In the genomic region with DNA sequence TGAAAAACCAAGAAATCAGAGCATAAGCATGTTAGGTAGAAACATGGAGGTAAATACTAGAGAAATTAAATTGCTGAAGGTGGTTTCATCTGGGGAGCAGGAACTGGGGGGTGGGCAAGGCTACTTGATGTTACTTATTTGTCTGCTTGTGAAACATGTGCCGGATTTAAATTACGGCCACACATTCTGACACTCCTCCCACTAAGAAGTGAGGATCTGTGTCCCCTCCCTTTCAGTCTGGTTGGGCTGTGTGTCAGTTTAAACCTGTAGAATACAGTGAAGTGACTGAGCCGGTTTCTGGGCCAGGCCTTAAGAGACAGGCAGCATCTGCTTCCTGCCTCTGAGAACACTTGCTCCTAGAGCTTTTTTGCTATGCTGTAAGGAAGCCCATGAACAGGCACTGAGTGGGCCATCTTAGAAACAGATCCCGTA, we compare ENCODE assay signal across 12 cellular contexts. TPM values are rescaled to one million over a fixed set of nuclear protein-coding genes. Genes with fewer than 3 reads are reported as not detected.
DNase-seq lines count a peak whose midpoint lies in the region; ATAC-seq, FAIRE-seq and TF ChIP-seq lines count a peak whose summit lies in the region.
"Had no signal": no experiment of that assay in that cellular context is flagged by ENCODE, and none has a peak within 500 bp of the region (broad histone marks: within the 10 kb centered on the region; RNA-seq: fewer than 3 reads in every experiment).

No MANE protein-coding gene starts in this region.

- H4K20me1 ChIP-seq in OCI-LY1 (ENCODE audit: insufficient read depth, low read length) (no peaks in the 10 kb centered on the region), K562 (replicated peaks; ENCODE audit: control insufficient read depth, insufficient read depth, low read length) (peaks cover 5% of the 10 kb centered on the region)

- BruUV-seq in K562 (replicated peaks; lab: Mats Ljungman, UMichigan) = no TSS peak

- no peak for ATAC-seq in activated T-cell treated with anti-CD3 and anti-CD28 coated beads, Interleukin-2, amount 50 U/mL, for 72 hours (replicated peaks in 1 of 2)
- ATAC-seq in K562 (peak; percentile 74), gastrocnemius medialis (no peak), GM18861 (IDR thresholded peaks at IDR 0.05; ENCODE audit: unreplicated experiment) (no peak)

- H3K27ac ChIP-seq in OCI-LY1 (ENCODE audit: low read depth, low read length, poor library complexity, severe bottlenecking) = peak overlapping the region; percentile 32
- H3K27ac ChIP-seq in K562 (ENCODE audit: extremely low read depth, low read depth, low read length) = peak overlapping the region; percentile 97
- H3K27ac ChIP-seq in gastrocnemius medialis = peak overlapping the region; percentile 81 to 91 (median 88)
- H3K27ac ChIP-seq: breast epithelium had no signal

- H3K4me2 ChIP-seq in OCI-LY1 (ENCODE audit: low read length) = no peak overlapping the region
- peak overlapping the region; percentile 100 for H3K4me2 ChIP-seq in K562 (ENCODE audit: insufficient read depth, low read length)

- H3K9me1 ChIP-seq in K562 (ENCODE audit: control insufficient read depth, insufficient read depth, low read length) = no peaks in the 10 kb centered on the region

- 0 out of 2 replicates have a peak, but pooled peaks cover 4% of the 10 kb centered on the region for H3F3A ChIP-seq in OCI-LY1 (ENCODE audit: insufficient read depth, low read length)

- H3K4me1 ChIP-seq in OCI-LY1 (ENCODE audit: insufficient read depth, low read length, severe bottlenecking) = peaks cover 41% of the 10 kb centered on the region
- peaks cover 7 to 23% of the 10 kb centered on the region in 2 experiments for H3K4me1 ChIP-seq in K562 (replicated peaks in 1 of 2; ENCODE audit: control insufficient read depth in 2 of 2, insufficient read depth in 2 of 2, low read length in 2 of 2)
- H3K4me1 ChIP-seq in gastrocnemius medialis = peaks cover 25 to 27% of the 10 kb centered on the region in 2 donors
- H3K4me1 ChIP-seq: BE2C had no signal

- H3K9me3 ChIP-seq in OCI-LY1 (ENCODE audit: low read length) (no peaks in the 10 kb centered on the region), K562 (replicated peaks; ENCODE audit: control insufficient read depth, insufficient read depth, low read depth, low read length) (no peaks in the 10 kb centered on the region), gastrocnemius medialis (no peaks in the 10 kb centered on the region)
- H3K9me3 ChIP-seq: BE2C, breast epithelium had no signal

- H3K4me3 ChIP-seq in OCI-LY1 (ENCODE audit: low read depth, low read length, poor library complexity, severe bottlenecking) = no peak overlapping the region
- peak overlapping the region; percentile 70; the same call in 1 of the 2 replicates for H3K4me3 ChIP-seq in K562
- no peak overlapping the region for H3K4me3 ChIP-seq in gastrocnemius medialis
- H3K4me3 ChIP-seq: breast epithelium had no signal

- peaks cover 27% of the 10 kb centered on the region for H3K79me2 ChIP-seq in OCI-LY1 (ENCODE audit: insufficient read depth, low read length)
- H3K79me2 ChIP-seq in K562 (ENCODE audit: control insufficient read depth, insufficient read depth, low read length) = peaks cover 53% of the 10 kb centered on the region

- H2AFZ ChIP-seq in OCI-LY1 (ENCODE audit: low read length) (no peak overlapping the region), K562 (ENCODE audit: low read depth, low read length) (peak overlapping the region; percentile 68)

- intact Hi-C loops in K562 (cut with micrococcal nuclease) (no loop called here), gastrocnemius medialis (cut with DNase I; ENCODE audit: low total_unique reads) (loop anchor here (10.0 kb wide), 1 partner anchor 469 kb away; a partner anchor contains a TSS)

- WGBS in K562 (ENCODE audit: insufficient coverage, low coverage, missing lambda C conversion rate) = 7% methylated on average over 4 of the region's 4 CpGs

- CTCF ChIA-PET in K562 (lab: Yijun Ruan, JAX; ENCODE audit: low intra/inter-chr PET ratio) = no interaction called here

- POLR2A ChIA-PET in K562 (lab: Yijun Ruan, JAX) = interaction anchor here (0.6 to 4.0 kb wide), 11 partner anchors 10 to 227 kb away, joined by 3 to 38 read pairs (median 3); a partner anchor contains a TSS

- DNase-seq in activated T-cell treated with anti-CD3 and anti-CD28 coated beads, Interleukin-2, amount 50 U/mL, for 72 hours = no peak
- DNase-seq in activated T-cell treated with anti-CD3 and anti-CD28 coated beads for 4 hours (no peak), K562 (ENCODE audit: extremely low read depth in 1 of 4, low spot score in 3 of 4) (peak; percentile 45 to 86 (median 60)), gastrocnemius medialis (no peak), NCI-H226 (no peak), AG20443 (ENCODE audit: low spot score) (no peak)
- DNase-seq: BE2C, NCI-H1105 had no signal

- in situ Hi-C loops in K562 (cut with MboI) = no loop called here
- in situ Hi-C loops in gastrocnemius medialis (cut with MboI; ENCODE audit: low sequenced_read_pairs in 4 of 4) = loop anchor here in 1 of 4 donors (25.0 kb wide), 1 partner anchor 159 kb away; no protein-coding TSS in a partner anchor

- H3K36me3 ChIP-seq in OCI-LY1 (ENCODE audit: insufficient read depth, low read length) = peaks cover 54% of the 10 kb centered on the region
- H3K36me3 ChIP-seq in K562 (ENCODE audit: control insufficient read depth, insufficient read depth, low read length) = peaks cover 69% of the 10 kb centered on the region
- peaks cover 0 to 35% of the 10 kb centered on the region in 2 donors for H3K36me3 ChIP-seq in gastrocnemius medialis

- TF ChIP-seq CTCF in OCI-LY1 (IDR thresholded peaks at IDR 0.05; ENCODE audit: low read length) = no peak
- TF ChIP-seq CTCF in K562 (IDR thresholded peaks at IDR 0.05 in 2 of 3, conservative IDR thresholded peaks at IDR 0.05 in 1 of 3; ENCODE audit: insufficient read depth in 2 of 3, low read depth in 1 of 3, low read length in 3 of 3) = no peak
- no peak for TF ChIP-seq CTCF in gastrocnemius medialis (IDR thresholded peaks at IDR 0.05 in 4 of 5, conservative IDR thresholded peaks at IDR 0.05 in 1 of 5)

- no peak for TF ChIP-seq RAD21 in K562 (CRISPR knock-in tag; conservative IDR thresholded peaks at IDR 0.05 in 1 of 2, IDR thresholded peaks at IDR 0.05 in 1 of 2)

- peak overlapping the region in 1 of 2 donors; percentile 28 for H3K4me3 Mint-ChIP-seq in activated T-cell treated with anti-CD3 and anti-CD28 coated beads, Interleukin-2, amount 50 U/mL, for 72 hours

- no peaks in the 10 kb centered on the region for H3K9me2 ChIP-seq in OCI-LY1 (ENCODE audit: low read depth, low read length)

- peaks cover 61% of the 10 kb centered on the region for H3K4me1 Mint-ChIP-seq in activated T-cell treated with anti-CD3 and anti-CD28 coated beads, Interleukin-2, amount 50 U/mL, for 72 hours (ENCODE audit: low read depth)

- H3K27me3 ChIP-seq in OCI-LY1 (ENCODE audit: insufficient read depth, low read length) (no peaks in the 10 kb centered on the region), K562 (ENCODE audit: control insufficient read depth in 2 of 2, insufficient read depth in 2 of 2, low read length in 2 of 2) (no peaks in the 10 kb centered on the region), gastrocnemius medialis (no peaks in the 10 kb centered on the region)
- H3K27me3 ChIP-seq: BE2C, breast epithelium had no signal

- H3K36me3 Mint-ChIP-seq in activated T-cell treated with anti-CD3 and anti-CD28 coated beads, Interleukin-2, amount 50 U/mL, for 72 hours (ENCODE audit: insufficient read depth in 2 of 2) = peaks cover 11 to 36% of the 10 kb centered on the region in 2 donors

- TF ChIP-seq EP300 in K562 (IDR thresholded peaks at IDR 0.05; ENCODE audit: low read length) = no peak

- peak; percentile 74 for FAIRE-seq in K562 (lab: Jason Lieb, UNC)
- FAIRE-seq: frontal cortex had no signal

- peak overlapping the region; percentile 89 for H3K27ac Mint-ChIP-seq in activated T-cell treated with anti-CD3 and anti-CD28 coated beads, Interleukin-2, amount 50 U/mL, for 72 hours

- H3K9me3 Mint-ChIP-seq in activated T-cell treated with anti-CD3 and anti-CD28 coated beads, Interleukin-2, amount 50 U/mL, for 72 hours = no peaks in the 10 kb centered on the region

- H3K9ac ChIP-seq in OCI-LY1 (ENCODE audit: low read length) = no peak overlapping the region
- H3K9ac ChIP-seq in K562 (ENCODE audit: insufficient read depth in 1 of 2, low read depth in 2 of 2, low read length in 2 of 2) = peak overlapping the region; percentile 65 to 100; a peak in 3 of 4 replicates

- H3K27me3 Mint-ChIP-seq in activated T-cell treated with anti-CD3 and anti-CD28 coated beads, Interleukin-2, amount 50 U/mL, for 72 hours (ENCODE audit: low read depth) = no peaks in the 10 kb centered on the region

- TF ChIP-seq POLR2A in K562 (conservative IDR thresholded peaks at IDR 0.05) = peak; percentile 10; the same call in 1 of the 2 replicates
- TF ChIP-seq POLR2A in gastrocnemius medialis (IDR thresholded peaks at IDR 0.05) = no peak

RNA-seq across cellular contexts. Expression of a gene that starts 2.3 kb away (rescaled TPM):
- total RNA-seq in activated T-cell treated with anti-CD3 and anti-CD28 coated beads, Interleukin-2, amount 50 U/mL, for 72 hours = 100 to 1,000 TPM; 324 to 356 TPM
- 589 and 1,257 TPM in 2 replicates for total RNA-seq in K562 (2011; cell fraction: chromatin; rRNA removed; ENCODE audit: low replicate concordance)
- total RNA-seq in K562 (2011; cell fraction: nucleolus; rRNA removed) = 269 and 325 TPM in 2 replicates
- total RNA-seq in K562 (2011; cell fraction: nucleoplasm; rRNA removed) = 485 and 488 TPM in 2 replicates
- total RNA-seq in K562 (2014; rRNA removed) (240 and 256 TPM in 2 replicates), K562 (2014; rRNA removed; fragmentation: Illumina TruSeq; extraction: Trizol) (371 and 390 TPM in 2 replicates), K562 (2015; rRNA removed; fragmentation: Illumina TruSeq; extraction: Trizol) (254 and 275 TPM in 2 replicates), K562 (2021) (216 and 234 TPM in 2 replicates), gastrocnemius medialis (100 to 1,000 TPM in 2 of 4 donors, 10 to 100 TPM in 2; 87.0 to 111 (median 100) TPM)
- polyA plus RNA-seq in K562 (2011; rRNA removed) (124 and 133 TPM in 2 replicates), K562 (2014; fragmentation: Illumina TruSeq; extraction: Trizol) (228 and 249 TPM in 2 replicates), K562 (2014; fragmentation: Nextera tagmentation; extraction: Ambion mirVana) (100 to 1,000 TPM; 119 to 224 TPM), K562 (2014; rRNA removed) (147 and 158 TPM in 2 replicates)
- polyA plus RNA-seq in K562 (2011; cell fraction: cytosol; rRNA removed) = 58.9 and 89.2 TPM in 2 replicates
- polyA plus RNA-seq in K562 (2011; cell fraction: nucleus; rRNA removed) = 252 and 325 TPM in 2 replicates
- 128 and 282 TPM in 2 replicates for polyA plus RNA-seq in K562 (2012)
- polyA minus RNA-seq in K562 (2011; rRNA and poly(A)+ RNA removed) = 380 and 416 TPM in 2 replicates
- 143 and 185 TPM in 2 replicates for polyA minus RNA-seq in K562 (2011; cell fraction: cytosol; rRNA and poly(A)+ RNA removed)
- polyA minus RNA-seq in K562 (2011; cell fraction: nucleus; rRNA and poly(A)+ RNA removed) = 154 and 311 TPM in 2 replicates

RNA-seq across cellular contexts. Expression of a gene that starts 29.3 kb away (rescaled TPM):
- 10 to 100 TPM; 50.7 to 56.6 TPM for total RNA-seq in activated T-cell treated with anti-CD3 and anti-CD28 coated beads, Interleukin-2, amount 50 U/mL, for 72 hours
- total RNA-seq in K562 (2011; cell fraction: chromatin; rRNA removed; ENCODE audit: low replicate concordance) = 88.1 and 253 TPM in 2 replicates
- 39.0 and 50.7 TPM in 2 replicates for total RNA-seq in K562 (2011; cell fraction: nucleolus; rRNA removed)
- 86.3 and 124 TPM in 2 replicates for total RNA-seq in K562 (2011; cell fraction: nucleoplasm; rRNA removed)
- total RNA-seq in K562 (2014; rRNA removed) (46.9 and 51.3 TPM in 2 replicates), K562 (2014; rRNA removed; fragmentation: Illumina TruSeq; extraction: Trizol) (57.1 and 64.7 TPM in 2 replicates), K562 (2015; rRNA removed; fragmentation: Illumina TruSeq; extraction: Trizol) (57.4 and 64.8 TPM in 2 replicates), K562 (2021) (51.5 and 55.0 TPM in 2 replicates), gastrocnemius medialis (10 to 100 TPM; 11.5 to 20.2 (median 14.0) TPM)
- polyA plus RNA-seq in K562 (2011; rRNA removed) (41.3 and 51.9 TPM in 2 replicates), K562 (2014; fragmentation: Illumina TruSeq; extraction: Trizol) (66.0 and 88.8 TPM in 2 replicates), K562 (2014; fragmentation: Nextera tagmentation; extraction: Ambion mirVana) (10 to 100 TPM; 83.4 to 91.5 TPM), K562 (2014; rRNA removed) (58.7 and 62.5 TPM in 2 replicates)
- 7.6 and 12.9 TPM in 2 replicates for polyA plus RNA-seq in K562 (2011; cell fraction: cytosol; rRNA removed)
- polyA plus RNA-seq in K562 (2011; cell fraction: nucleus; rRNA removed) = 76.6 and 92.6 TPM in 2 replicates
- polyA plus RNA-seq in K562 (2012) = 31.0 and 43.3 TPM in 2 replicates
- polyA minus RNA-seq in K562 (2011; rRNA and poly(A)+ RNA removed) = 122 and 141 TPM in 2 replicates
- 22.0 and 31.9 TPM in 2 replicates for polyA minus RNA-seq in K562 (2011; cell fraction: cytosol; rRNA and poly(A)+ RNA removed)
- polyA minus RNA-seq in K562 (2011; cell fraction: nucleus; rRNA and poly(A)+ RNA removed) = 63.4 and 103 TPM in 2 replicates

RNA-seq across cellular contexts. Expression of a gene that starts 29.9 kb away (rescaled TPM):
- 10 to 100 TPM; 25.2 to 28.2 TPM for total RNA-seq in activated T-cell treated with anti-CD3 and anti-CD28 coated beads, Interleukin-2, amount 50 U/mL, for 72 hours
- 35.9 and 70.6 TPM in 2 replicates for total RNA-seq in K562 (2011; cell fraction: chromatin; rRNA removed; ENCODE audit: low replicate concordance)
- 8.8 and 13.2 TPM in 2 replicates for total RNA-seq in K562 (2011; cell fraction: nucleolus; rRNA removed)
- total RNA-seq in K562 (2011; cell fraction: nucleoplasm; rRNA removed) = 30.5 and 30.9 TPM in 2 replicates
- total RNA-seq in K562 (2014; rRNA removed) (16.1 and 17.7 TPM in 2 replicates), K562 (2014; rRNA removed; fragmentation: Illumina TruSeq; extraction: Trizol) (22.6 and 27.7 TPM in 2 replicates), K562 (2015; rRNA removed; fragmentation: Illumina TruSeq; extraction: Trizol) (23.4 and 28.5 TPM in 2 replicates), K562 (2021) (17.9 and 19.7 TPM in 2 replicates), gastrocnemius medialis (10 to 100 TPM in 1 of 4 donors, 1 to 10 TPM in 3; 1.8 to 11.5 (median 8.7) TPM)
- polyA plus RNA-seq in K562 (2011; rRNA removed) (15.0 and 17.9 TPM in 2 replicates), K562 (2014; fragmentation: Illumina TruSeq; extraction: Trizol) (24.1 and 25.8 TPM in 2 replicates), K562 (2014; fragmentation: Nextera tagmentation; extraction: Ambion mirVana) (10 to 100 TPM in 1 of 2 experiments, 1 to 10 TPM in 1; 8.0 to 10.2 TPM), K562 (2014; rRNA removed) (18.5 and 20.9 TPM in 2 replicates)
- 2.5 and 3.3 TPM in 2 replicates for polyA plus RNA-seq in K562 (2011; cell fraction: cytosol; rRNA removed)
- 3.6 and 3.7 TPM in 2 replicates for polyA plus RNA-seq in K562 (2011; cell fraction: nucleus; rRNA removed)
- 13.4 and 15.8 TPM in 2 replicates for polyA plus RNA-seq in K562 (2012)
- polyA minus RNA-seq in K562 (2011; rRNA and poly(A)+ RNA removed) = 12.7 and 16.5 TPM in 2 replicates
- polyA minus RNA-seq in K562 (2011; cell fraction: cytosol; rRNA and poly(A)+ RNA removed) = 5.6 and 7.9 TPM in 2 replicates
- 8.3 and 17.5 TPM in 2 replicates for polyA minus RNA-seq in K562 (2011; cell fraction: nucleus; rRNA and poly(A)+ RNA removed)

Comparison
In these comparisons a context has a peak if more than half of its experiments do, and no peak if none do; other contexts are left out.
1. DNase-seq: peak in K562 (4 of 4); none in activated T-cell treated with anti-CD3 and anti-CD28 coated beads, Interleukin-2, amount 50 U/mL, for 72 hours (0 of 2), activated T-cell treated with anti-CD3 and anti-CD28 coated beads for 4 hours (single experiment), gastrocnemius medialis (0 of 2), NCI-H226 (single experiment) and AG20443 (single experiment).
2. H3K27ac ChIP-seq: peak in every context shown above with its lines; median percentile 97 in K562; 88 in gastrocnemius medialis; 32 in OCI-LY1.